ENCODE assay signal across 8 cellular contexts in genomic region chr1:55216078-55216477, GRCh38. TPM values are rescaled to one million over a fixed set of nuclear protein-coding genes. Genes with fewer than 3 reads are reported as not detected.
A peak's percentile ranks its signal among the peaks of the same experiment; 100 is the strongest.
DNase-seq lines count a peak whose midpoint lies in the region; TF ChIP-seq lines count a peak whose summit lies in the region.

No MANE protein-coding gene starts in this region.

- no peaks in the 10 kb centered on the region for H3K36me3 ChIP-seq in ACC112 (ENCODE audit: insufficient read depth, low read length)
- no peaks in the 10 kb centered on the region for H3K36me3 ChIP-seq in HUES64 (ENCODE audit: insufficient read depth, low read length)
- no peaks in the 10 kb centered on the region for H3K36me3 ChIP-seq in breast epithelium

- H3K79me2 ChIP-seq in ACC112 (ENCODE audit: control insufficient read depth, insufficient read depth, low read length, unreplicated experiment) = peaks cover 45% of the 10 kb centered on the region

- H3K4me1 ChIP-seq in ACC112 (ENCODE audit: control insufficient read depth, insufficient read depth, low read length, unreplicated experiment) (peaks cover 33% of the 10 kb centered on the region), HUES64 (ENCODE audit: insufficient read depth, low read length) (peaks cover 44% of the 10 kb centered on the region), breast epithelium (no peaks in the 10 kb centered on the region), mononuclear cell (ENCODE audit: insufficient read depth, low read length) (peaks cover 60% of the 10 kb centered on the region)

- H3K9me3 ChIP-seq in HUES64 (ENCODE audit: insufficient read depth, low read depth, low read length) (no peaks in the 10 kb centered on the region), breast epithelium (no peaks in the 10 kb centered on the region), mononuclear cell (ENCODE audit: low read depth, low read length) (no peaks in the 10 kb centered on the region)

- DNase-seq in breast epithelium (ENCODE audit: low spot score in 2 of 2) (no peak), NCI-H1694 (lab: John Stamatoyannopoulos, UW) (no peak), NCI-H2081 (lab: John Stamatoyannopoulos, UW) (no peak), SW 1271 (lab: John Stamatoyannopoulos, UW) (no peak), middle frontal gyrus (ENCODE audit: extremely low spot score, low spot score) (no peak)

- H3K27ac ChIP-seq in ACC112 (ENCODE audit: low read depth, low read length) (peak overlapping the region; percentile 71; the same call in 1 of the 2 replicates), HUES64 (ENCODE audit: low read depth, low read length) (peak overlapping the region; percentile 97), breast epithelium (peak overlapping the region; percentile 96 to 97)

- no peak for TF ChIP-seq POLR2A in breast epithelium (IDR thresholded peaks at IDR 0.05)

- H3K27me3 ChIP-seq in ACC112 (ENCODE audit: insufficient read depth, low read length) (no peaks in the 10 kb centered on the region), HUES64 (ENCODE audit: insufficient read depth, low read length) (peaks cover 16% of the 10 kb centered on the region), breast epithelium (no peaks in the 10 kb centered on the region), mononuclear cell (ENCODE audit: insufficient read depth, low read length) (no peaks in the 10 kb centered on the region)

- peak overlapping the region; percentile 98 for H3K9ac ChIP-seq in HUES64 (ENCODE audit: low read depth, low read length)

- H3K4me3 ChIP-seq in ACC112 (ENCODE audit: low read depth, low read length) (peak overlapping the region; percentile 98), HUES64 (ENCODE audit: low read length) (peak overlapping the region; percentile 89), breast epithelium (peak overlapping the region; percentile 65 to 98 (median 86)), mononuclear cell (ENCODE audit: low read length) (peak overlapping the region; percentile 94)

- no peak for TF ChIP-seq CTCF in breast epithelium (IDR thresholded peaks at IDR 0.05)

- 12% methylated on average over 10 of the region's 10 CpGs for WGBS in HUES64

- H2AFZ ChIP-seq in ACC112 (ENCODE audit: low read length, unreplicated experiment) = peak overlapping the region; percentile 66

- intact Hi-C loops in breast epithelium (cut with DNase I; ENCODE audit: low total_unique reads) = no loop called here

RNA-seq across cellular contexts. Expression of gene USP24, which starts 0.9 kb away (rescaled TPM):
- polyA plus RNA-seq in HUES64 (2013, experiment 1 of 2) = 16.1 TPM
- polyA plus RNA-seq in HUES64 (2013, experiment 2 of 2) = 16.3 TPM
- total RNA-seq in breast epithelium (100 to 1,000 TPM in 1 of 3 donors, 10 to 100 TPM in 2; 51.5 to 103 (median 77.3) TPM), mononuclear cell (101 TPM)
